1 cellular context compared by ENCODE assay signal in the genomic region with DNA sequence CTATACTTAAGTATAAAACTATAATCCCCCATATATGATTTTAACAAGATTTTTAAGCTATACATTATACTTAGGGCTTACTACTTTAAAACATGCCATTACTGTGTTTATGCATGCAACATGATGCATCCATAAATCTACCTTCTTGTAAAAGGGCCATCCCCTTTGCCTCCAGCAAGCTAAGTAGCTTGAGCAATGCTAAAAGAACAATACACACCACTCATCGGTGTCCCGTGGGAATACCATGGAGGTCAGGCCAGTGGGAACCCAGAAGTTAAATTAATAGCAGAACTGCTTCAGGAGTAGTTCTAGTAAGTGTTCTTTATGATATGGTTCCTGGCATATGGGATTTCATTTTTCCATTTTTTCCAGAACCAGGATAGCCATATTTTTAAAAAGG.
TF ChIP-seq lines count a peak whose summit lies in the region.

No MANE protein-coding gene starts in this region.

TF ChIP-seq in IMR-90, 13 proteins besides CTCF, POLR2A, EP300 and RAD21:
- TF ChIP-seq FOS (IDR thresholded peaks at IDR 0.05; ENCODE audit: low read depth, low read length): no peak
- TF ChIP-seq CEBPB (IDR thresholded peaks at IDR 0.05; ENCODE audit: low read depth, low read length): peak; percentile 51
- TF ChIP-seq CHD1 (IDR thresholded peaks at IDR 0.05; ENCODE audit: low read depth, low read length): no peak
- TF ChIP-seq BHLHE40 (IDR thresholded peaks at IDR 0.05; ENCODE audit: low read depth, low read length): no peak
- TF ChIP-seq, protein P1, sequence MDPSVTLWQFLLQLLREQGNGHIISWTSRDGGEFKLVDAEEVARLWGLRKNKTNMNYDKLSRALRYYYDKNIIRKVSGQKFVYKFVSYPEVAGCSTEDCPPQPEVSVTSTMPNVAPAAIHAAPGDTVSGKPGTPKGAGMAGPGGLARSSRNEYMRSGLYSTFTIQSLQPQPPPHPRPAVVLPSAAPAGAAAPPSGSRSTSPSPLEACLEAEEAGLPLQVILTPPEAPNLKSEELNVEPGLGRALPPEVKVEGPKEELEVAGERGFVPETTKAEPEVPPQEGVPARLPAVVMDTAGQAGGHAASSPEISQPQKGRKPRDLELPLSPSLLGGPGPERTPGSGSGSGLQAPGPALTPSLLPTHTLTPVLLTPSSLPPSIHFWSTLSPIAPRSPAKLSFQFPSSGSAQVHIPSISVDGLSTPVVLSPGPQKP (IDR thresholded peaks at IDR 0.05; ENCODE audit: borderline replicate concordance, low read depth, low read length): no peak
- no peak for TF ChIP-seq MAFK (IDR thresholded peaks at IDR 0.05; ENCODE audit: low read depth, low read length)
